10 cellular contexts compared by ENCODE assay signal in genomic region chr14:99190696-99191662, GRCh38.
A peak's percentile ranks its signal among the peaks of the same experiment; 100 is the strongest.
DNase-seq lines count a peak whose midpoint lies in the region; ATAC-seq and TF ChIP-seq lines count a peak whose summit lies in the region.
"Had no signal": no experiment of that assay in that cellular context is flagged by ENCODE, and none has a peak within 500 bp of the region (broad histone marks: within the 10 kb centered on the region; RNA-seq: fewer than 3 reads in every experiment).

No MANE protein-coding gene starts in this region.

- no peaks in the 10 kb centered on the region for H3K36me3 Mint-ChIP-seq in activated T-cell treated with anti-CD3 and anti-CD28 coated beads, Interleukin-2, amount 50 U/mL, for 4 hours (ENCODE audit: insufficient read depth)
- H3K36me3 Mint-ChIP-seq: stimulated activated naive B cell treated with anti-CD40 and anti-IgM and Interleukin-4, amounts not matched to agents 10 μg/mL and 1 μg/mL and 100 μg/mL, for 72 hours had no signal

- no peaks in the 10 kb centered on the region for H3K27me3 Mint-ChIP-seq in activated T-cell treated with anti-CD3 and anti-CD28 coated beads, Interleukin-2, amount 50 U/mL, for 4 hours (ENCODE audit: low read depth)

- peaks cover 12 to 45% (median 35%) of the 10 kb centered on the region in 4 donors for H3K4me1 ChIP-seq in esophagus muscularis mucosa
- H3K4me1 ChIP-seq in thymus (ENCODE audit: control insufficient read depth, insufficient read depth, low read length), result peaks cover 60% of the 10 kb centered on the region

- H3K9me3 Mint-ChIP-seq in activated T-cell treated with anti-CD3 and anti-CD28 coated beads, Interleukin-2, amount 50 U/mL, for 4 hours, result no peaks in the 10 kb centered on the region

- H3K36me3 ChIP-seq in esophagus muscularis mucosa, result no peaks in the 10 kb centered on the region
- H3K36me3 ChIP-seq in thymus (ENCODE audit: control insufficient read depth, insufficient read depth), result peaks cover 40% of the 10 kb centered on the region

- intact Hi-C loops in esophagus muscularis mucosa (cut with DNase I) (no loop called here), sciatic nerve (cut with DNase I) (no loop called here)

- DNase-seq in activated CD8-positive, alpha-beta memory T cell treated with anti-CD3 and anti-CD28 coated beads, Interleukin-2, amount 50 U/mL, for 4 hours, result peak; percentile 45
- no peak for DNase-seq in activated CD8-positive, alpha-beta memory T cell treated with anti-CD3 and anti-CD28 coated beads for 24 hours
- DNase-seq in activated T-cell treated with anti-CD3 and anti-CD28 coated beads, Interleukin-2, amount 50 U/mL, for 4 hours, result no peak
- DNase-seq in esophagus muscularis mucosa (ENCODE audit: extremely low spot score), result no peak
- no peak for DNase-seq in sciatic nerve (ENCODE audit: low spot score)
- DNase-seq in activated CD4-positive, CD25-positive, alpha-beta regulatory T cell treated with anti-CD3 and anti-CD28 coated beads, Interleukin-2, amount 50 U/mL, for 72 hours, result no peak
- DNase-seq: retina; stimulated activated naive B cell treated with anti-CD40 and anti-IgM and Interleukin-4, amounts not matched to agents 10 μg/mL and 1 μg/mL and 100 μg/mL, for 72 hours had no signal

- WGBS in esophagus muscularis mucosa, result 73% methylated on average over 13 of the region's 13 CpGs
- 80% methylated on average over 13 of the region's 13 CpGs for WGBS in thymus

- no peak for TF ChIP-seq POLR2A in esophagus muscularis mucosa (IDR thresholded peaks at IDR 0.05; ENCODE audit: low read depth)

- no peaks in the 10 kb centered on the region for H3K9me3 ChIP-seq in esophagus muscularis mucosa
- no peaks in the 10 kb centered on the region for H3K9me3 ChIP-seq in thymus (ENCODE audit: control insufficient read depth)

- no peak for ATAC-seq in activated T-cell treated with anti-CD3 and anti-CD28 coated beads, Interleukin-2, amount 50 U/mL, for 4 hours
- ATAC-seq in sciatic nerve (no peak), HG03460 (IDR thresholded peaks at IDR 0.05; ENCODE audit: unreplicated experiment) (no peak)
- ATAC-seq: stimulated activated naive B cell treated with anti-CD40 and anti-IgM and Interleukin-4, amounts not matched to agents 10 μg/mL and 1 μg/mL and 100 μg/mL, for 72 hours had no signal

- H3K4me1 Mint-ChIP-seq in activated T-cell treated with anti-CD3 and anti-CD28 coated beads, Interleukin-2, amount 50 U/mL, for 4 hours (ENCODE audit: low read depth), result peaks cover 91% of the 10 kb centered on the region
- H3K4me1 Mint-ChIP-seq: stimulated activated naive B cell treated with anti-CD40 and anti-IgM and Interleukin-4, amounts not matched to agents 10 μg/mL and 1 μg/mL and 100 μg/mL, for 72 hours had no signal

- no peak for TF ChIP-seq CTCF in esophagus muscularis mucosa (IDR thresholded peaks at IDR 0.05)

- peak overlapping the region; percentile 86 for H3K4me3 Mint-ChIP-seq in activated T-cell treated with anti-CD3 and anti-CD28 coated beads, Interleukin-2, amount 50 U/mL, for 4 hours
- H3K4me3 Mint-ChIP-seq: stimulated activated naive B cell treated with anti-CD40 and anti-IgM and Interleukin-4, amounts not matched to agents 10 μg/mL and 1 μg/mL and 100 μg/mL, for 72 hours had no signal

- H3K27me3 ChIP-seq in esophagus muscularis mucosa (peaks cover 0 to 7% (median 0%) of the 10 kb centered on the region in 4 donors), thymus (ENCODE audit: control insufficient read depth, insufficient read depth) (no peaks in the 10 kb centered on the region)

- TF ChIP-seq EP300 in esophagus muscularis mucosa (IDR thresholded peaks at IDR 0.05), result no peak

- peak overlapping the region; percentile 42 to 59 (median 46) for H3K4me3 ChIP-seq in esophagus muscularis mucosa
- H3K4me3 ChIP-seq in thymus (ENCODE audit: low read length), result peak overlapping the region; percentile 11

- H3K27ac ChIP-seq in esophagus muscularis mucosa (replicated peaks in 1 of 4), result peak overlapping the region; percentile 35 to 72 (median 45)
- peak overlapping the region; percentile 72 for H3K27ac ChIP-seq in thymus (ENCODE audit: low read depth)
